Comparison of ENCODE assay signal across 8 cellular contexts in genomic region chr19:41376241-41376997, GRCh38. TPM values are rescaled to one million over a fixed set of nuclear protein-coding genes. Genes with fewer than 3 reads are reported as not detected.
DNase-seq lines count a peak whose midpoint lies in the region; ATAC-seq and TF ChIP-seq lines count a peak whose summit lies in the region.

TMEM91 (plus strand) TSS chr19:41376533; CDS start chr19:41378310, 1,777 bp downstream.

- H3K4me1 ChIP-seq in BLaER1, result peaks cover 32% of the 10 kb centered on the region
- H3K4me1 ChIP-seq in breast epithelium, result peaks cover 8 to 14% of the 10 kb centered on the region in 2 donors

- peak within 1 kb of the TSS; percentile 61 for H3K4me3 ChIP-seq in BLaER1
- H3K4me3 ChIP-seq in breast epithelium, result peak within 1 kb of the TSS; percentile 65 to 86 (median 72)
- H3K4me3 ChIP-seq in kidney epithelial cell (ENCODE audit: low read depth, low read length), result peak within 1 kb of the TSS; percentile 64

- no peaks in the 10 kb centered on the region for H3K9me3 Mint-ChIP-seq in stimulated activated naive CD8-positive, alpha-beta T cell treated with anti-CD3 and anti-CD28 coated beads, Interleukin-15, amount 100 ng/mL, for 72 hours

- intact Hi-C loops in breast epithelium (cut with DNase I; ENCODE audit: low total_unique reads), result no loop called here

- no peak for TF ChIP-seq POLR2A in breast epithelium (IDR thresholded peaks at IDR 0.05)

- H3K4me2 ChIP-seq in BLaER1, result peak within 1 kb of the TSS; percentile 63

- H3K27ac ChIP-seq in BLaER1 (no peak within 1 kb of the TSS), breast epithelium (peak within 1 kb of the TSS; percentile 83 to 93)

- H3K36me3 ChIP-seq in BLaER1 (peaks cover 24% of the 10 kb centered on the region; the same call in 1 of the 2 replicates), breast epithelium (no peaks in the 10 kb centered on the region), kidney epithelial cell (ENCODE audit: control insufficient read depth, insufficient read depth, low read length) (no peaks in the 10 kb centered on the region)

- H4K20me1 ChIP-seq in BLaER1, result no peaks in the 10 kb centered on the region; the same call in 1 of the 2 replicates

- H3K27me3 Mint-ChIP-seq in stimulated activated naive CD8-positive, alpha-beta T cell treated with anti-CD3 and anti-CD28 coated beads, Interleukin-15, amount 100 ng/mL, for 72 hours, result no peaks in the 10 kb centered on the region

- peaks cover 33% of the 10 kb centered on the region for H3K4me1 Mint-ChIP-seq in stimulated activated naive CD8-positive, alpha-beta T cell treated with anti-CD3 and anti-CD28 coated beads, Interleukin-15, amount 100 ng/mL, for 72 hours

- H3K27ac Mint-ChIP-seq in stimulated activated naive CD8-positive, alpha-beta T cell treated with anti-CD3 and anti-CD28 coated beads, Interleukin-15, amount 100 ng/mL, for 72 hours, result peak within 1 kb of the TSS; percentile 0 to 49

- peak; percentile 52 for ATAC-seq in stimulated activated naive CD8-positive, alpha-beta T cell treated with anti-CD3 and anti-CD28 coated beads, Interleukin-15, amount 100 ng/mL, for 72 hours
- ATAC-seq in HG03045 (IDR thresholded peaks at IDR 0.05; ENCODE audit: unreplicated experiment), result no peak

- H3K9me3 ChIP-seq in BLaER1 (no peaks in the 10 kb centered on the region), breast epithelium (no peaks in the 10 kb centered on the region)

- H3K4me3 Mint-ChIP-seq in stimulated activated naive CD8-positive, alpha-beta T cell treated with anti-CD3 and anti-CD28 coated beads, Interleukin-15, amount 100 ng/mL, for 72 hours, result peak within 1 kb of the TSS; percentile 66 to 73

- DNase-seq in NCI-H2029 treated with DMSO at 0.1 percent for 48 hours (lab: John Stamatoyannopoulos, UW) (peak; percentile 21), breast epithelium (ENCODE audit: low spot score in 2 of 2) (no peak), kidney epithelial cell (ENCODE audit: low read depth) (no peak), GM20000 (ENCODE audit: low spot score) (no peak), NK-92 (lab: John Stamatoyannopoulos, UW; ENCODE audit: unreplicated experiment) (no peak)
- DNase-seq in stimulated activated naive CD8-positive, alpha-beta T cell treated with anti-CD3 and anti-CD28 coated beads, Interleukin-15, amount 100 ng/mL, for 72 hours, result peak in 1 of 2 donors; percentile 16

- H3K27me3 ChIP-seq in BLaER1 (no peaks in the 10 kb centered on the region; the same call in 1 of the 2 replicates), breast epithelium (no peaks in the 10 kb centered on the region), kidney epithelial cell (ENCODE audit: control insufficient read depth, insufficient read depth, low read length) (no peaks in the 10 kb centered on the region)

- TF ChIP-seq CTCF in breast epithelium (IDR thresholded peaks at IDR 0.05) (no peak), kidney epithelial cell (IDR thresholded peaks at IDR 0.05; ENCODE audit: insufficient read depth, low read length, poor library complexity, severe bottlenecking) (no peak), GM20000 (IDR thresholded peaks at IDR 0.05; ENCODE audit: extremely low read depth, missing control alignments) (no peak)

- peak within 1 kb of the TSS; percentile 50 for H3K9ac ChIP-seq in BLaER1

RNA-seq across cellular contexts. Expression of gene TMEM91, which starts in this region (rescaled TPM):
- total RNA-seq in breast epithelium (10 to 100 TPM; 15.7 to 29.2 (median 17.0) TPM), kidney epithelial cell (1.6 and 4.6 TPM in 2 replicates)
